In the genomic region with DNA sequence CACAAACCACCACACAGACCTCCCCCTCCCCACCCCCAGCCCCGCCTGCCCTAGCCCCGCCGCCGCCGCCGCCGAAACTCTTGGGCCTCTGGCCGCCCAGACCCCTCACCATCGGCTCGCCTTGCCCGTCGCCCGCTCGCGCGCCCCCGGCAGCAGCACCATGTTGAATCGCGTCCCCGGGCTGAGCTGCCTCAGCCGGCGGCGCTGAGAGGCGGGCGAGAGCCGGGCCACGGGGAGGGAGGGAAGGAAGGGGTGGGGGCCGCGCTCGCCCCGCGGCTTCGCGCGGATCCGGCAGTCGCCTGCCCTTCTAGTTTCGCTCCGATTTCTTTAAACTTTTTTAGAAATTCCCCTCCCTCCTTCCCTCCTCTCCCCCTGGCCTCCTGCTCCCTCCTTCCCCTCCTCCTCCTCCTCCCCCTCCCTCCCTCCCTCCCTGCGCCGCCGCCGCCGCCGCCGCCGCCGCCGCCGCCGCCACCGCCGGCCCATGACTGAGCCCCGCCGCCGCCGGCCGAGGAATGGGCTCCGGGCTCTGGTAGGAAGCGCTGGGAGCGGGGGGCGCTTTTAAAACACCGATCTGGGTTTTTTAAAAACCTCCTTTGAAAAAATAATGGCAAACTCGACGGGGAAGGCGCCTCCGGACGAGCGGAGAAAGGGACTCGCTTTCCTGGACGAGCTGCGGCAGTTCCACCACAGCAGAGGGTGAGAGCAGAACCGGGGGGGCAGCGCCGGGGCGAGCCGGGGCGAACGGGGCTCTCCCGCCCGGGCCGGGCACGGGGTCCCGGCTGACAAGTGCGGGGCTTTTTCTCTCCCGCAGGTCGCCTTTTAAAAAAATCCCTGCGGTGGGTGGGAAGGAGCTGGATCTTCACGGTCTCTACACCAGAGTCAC, we compare ENCODE assay signal across 8 cellular contexts. TPM values are rescaled to one million over a fixed set of nuclear protein-coding genes. Genes with fewer than 3 reads are reported as not detected.
A peak's percentile ranks its signal among the peaks of the same experiment; 100 is the strongest.
DNase-seq lines count a peak whose midpoint lies in the region; ATAC-seq, FAIRE-seq and TF ChIP-seq lines count a peak whose summit lies in the region.

Gene ARID2, plus strand, starts transcription at position 474 of the 883 bp plus-strand sequence. Its CDS starts 131 bp downstream, at position 605.

- no peak for TF ChIP-seq POLR2A in breast epithelium (IDR thresholded peaks at IDR 0.05)

- H3K4me1 ChIP-seq in breast epithelium (peaks cover 0 to 9% of the 10 kb centered on the region in 2 donors), small intestine (ENCODE audit: control insufficient read depth in 2 of 2, insufficient read depth in 1 of 2, low read depth in 1 of 2, low read length in 1 of 2) (no peaks in the 10 kb centered on the region)

- no peaks in the 10 kb centered on the region for H3K27me3 ChIP-seq in breast epithelium
- H3K27me3 ChIP-seq in small intestine (ENCODE audit: control insufficient read depth in 2 of 2, insufficient read depth in 2 of 2, low read length in 2 of 2): no peaks in the 10 kb centered on the region

- H3K4me3 ChIP-seq in GM12864 (ENCODE audit: low read depth, low read length) (peak within 1 kb of the TSS; percentile 91), breast epithelium (peak within 1 kb of the TSS; percentile 74 to 86 (median 81)), small intestine (ENCODE audit: low read depth in 1 of 2, low read length in 2 of 2) (peak within 1 kb of the TSS; percentile 86 to 99)

- intact Hi-C loops in breast epithelium (cut with DNase I; ENCODE audit: low total_unique reads): no loop called here

- H3K9me3 ChIP-seq in breast epithelium: no peaks in the 10 kb centered on the region
- H3K9me3 ChIP-seq in small intestine (ENCODE audit: control insufficient read depth, low read depth): no peaks in the 10 kb centered on the region

- no peak for FAIRE-seq in small intestine (lab: Jason Lieb, UNC)

- DNase-seq in GM12864 (ENCODE audit: low read depth): no peak
- DNase-seq in NCI-H1092 treated with DMSO at 0.1 percent for 48 hours (lab: John Stamatoyannopoulos, UW): peak; percentile 91
- peak; percentile 58 to 70 for DNase-seq in breast epithelium (ENCODE audit: low spot score in 2 of 2)
- peak; percentile 21 for DNase-seq in iPS-NIHi7 (ENCODE audit: extremely low spot score)
- peak; percentile 64 for DNase-seq in small intestine

- ATAC-seq in HG02571 (IDR thresholded peaks at IDR 0.05; ENCODE audit: unreplicated experiment): peak; percentile 11
- no peak for ATAC-seq in GM18873 (IDR thresholded peaks at IDR 0.05; ENCODE audit: low FRiP score, unreplicated experiment)

- 0 to 1% (median 0%) methylated on average over 50 to 89 of the region's 89 CpGs for WGBS in small intestine, 3 donors

- H3K36me3 ChIP-seq in breast epithelium (no peaks in the 10 kb centered on the region), small intestine (ENCODE audit: control insufficient read depth in 2 of 2, insufficient read depth in 2 of 2, low read length in 2 of 2) (no peaks in the 10 kb centered on the region)

- TF ChIP-seq CTCF in GM12864 (IDR thresholded peaks at IDR 0.05; ENCODE audit: low read depth, low read length, missing control alignments) (no peak), VCaP (conservative IDR thresholded peaks at IDR 0.05) (no peak), breast epithelium (IDR thresholded peaks at IDR 0.05) (no peak)

- H3K27ac ChIP-seq in VCaP (peak within 1 kb of the TSS; percentile 100), breast epithelium (peak within 1 kb of the TSS; percentile 99 to 100), small intestine (ENCODE audit: low read depth in 1 of 2, low read length in 1 of 2) (peak within 1 kb of the TSS; percentile 98 to 99)

RNA-seq across cellular contexts. Expression of gene ARID2, which starts in this region (rescaled TPM):
- total RNA-seq in breast epithelium: 10 to 100 TPM; 31.7 to 72.7 (median 48.8) TPM
- polyA plus RNA-seq in small intestine: 1 to 10 TPM; 5.1 to 6.7 (median 5.3) TPM
